In genomic region chr7:129055861-129056464, GRCh38 we compare ENCODE assay signal across 10 cellular contexts. TPM values are rescaled to one million over a fixed set of nuclear protein-coding genes. Genes with fewer than 3 reads are reported as not detected.
DNase-seq lines count a peak whose midpoint lies in the region; ATAC-seq, FAIRE-seq and TF ChIP-seq lines count a peak whose summit lies in the region.
"Had no signal": no experiment of that assay in that cellular context is flagged by ENCODE, and none has a peak within 500 bp of the region (broad histone marks: within the 10 kb centered on the region; RNA-seq: fewer than 3 reads in every experiment).

No MANE protein-coding gene starts in this region.

- H2AFZ ChIP-seq in OCI-LY1 (ENCODE audit: low read length) = no peak overlapping the region

- no peaks in the 10 kb centered on the region for H4K20me1 ChIP-seq in OCI-LY1 (ENCODE audit: insufficient read depth, low read length)

- H3K27me3 ChIP-seq in OCI-LY1 (ENCODE audit: insufficient read depth, low read length) = no peaks in the 10 kb centered on the region
- no peaks in the 10 kb centered on the region for H3K27me3 ChIP-seq in psoas muscle (ENCODE audit: insufficient read depth in 3 of 3, low read length in 2 of 3)
- no peaks in the 10 kb centered on the region for H3K27me3 ChIP-seq in Peyer's patch

- no peaks in the 10 kb centered on the region for H3F3A ChIP-seq in OCI-LY1 (ENCODE audit: insufficient read depth, low read length)

- TF ChIP-seq POLR2A in Peyer's patch (IDR thresholded peaks at IDR 0.05) = no peak

- no peaks in the 10 kb centered on the region for H3K9me3 ChIP-seq in OCI-LY1 (ENCODE audit: low read length)
- H3K9me3 ChIP-seq in psoas muscle = no peaks in the 10 kb centered on the region
- H3K9me3 ChIP-seq in Peyer's patch = no peaks in the 10 kb centered on the region

- no peak for DNase-seq in epithelial cell of esophagus (ENCODE audit: low read depth)
- DNase-seq in psoas muscle = no peak
- no peak for DNase-seq in Peyer's patch
- no peak for DNase-seq in RWPE1 (ENCODE audit: low spot score)
- DNase-seq in urothelium cell line (ENCODE audit: low spot score) = no peak
- DNase-seq in left cardiac atrium = no peak
- DNase-seq: NCI-H1417 treated with DMSO at 0.1 percent for 48 hours; stimulated activated CD4-positive, alpha-beta T cell treated with anti-CD3 and anti-CD28 coated beads, Interleukin-2, amount 100 ng/mL, for 24 hours had no signal

- no peak for FAIRE-seq in urothelium cell line (lab: Jason Lieb, UNC)

- H3K36me3 ChIP-seq in OCI-LY1 (ENCODE audit: insufficient read depth, low read length) = peaks cover 12% of the 10 kb centered on the region; the same call in 1 of the 2 replicates
- H3K36me3 ChIP-seq in psoas muscle (ENCODE audit: insufficient read depth in 1 of 2, low read depth in 1 of 2) = peaks cover 0 to 6% of the 10 kb centered on the region in 2 donors
- peaks cover 0 to 7% (median 0%) of the 10 kb centered on the region in 3 donors for H3K36me3 ChIP-seq in Peyer's patch

- WGBS in psoas muscle, 3 donors = 77 to 85% (median 81%) methylated on average over 22 of the region's 22 CpGs

- peaks cover 34% of the 10 kb centered on the region for H3K4me1 ChIP-seq in OCI-LY1 (ENCODE audit: insufficient read depth, low read length, severe bottlenecking)
- H3K4me1 ChIP-seq in psoas muscle = peaks cover 17% of the 10 kb centered on the region
- peaks cover 0 to 24% (median 3%) of the 10 kb centered on the region in 4 donors for H3K4me1 ChIP-seq in Peyer's patch

- no peaks in the 10 kb centered on the region for H3K9me2 ChIP-seq in OCI-LY1 (ENCODE audit: low read depth, low read length)

- CTCF ChIA-PET in RWPE1 (lab: Yijun Ruan, JAX) = interaction anchor here (0.6 kb wide), 1 partner anchor 167 kb away, joined by 4 read pairs; no protein-coding TSS in a partner anchor

- H3K27ac ChIP-seq in OCI-LY1 (ENCODE audit: low read depth, low read length, poor library complexity, severe bottlenecking) (no peak overlapping the region), psoas muscle (no peak overlapping the region), Peyer's patch (peak overlapping the region in 1 of 4 donors; percentile 93), RWPE1 (no peak overlapping the region)

- TF ChIP-seq CTCF in OCI-LY1 (IDR thresholded peaks at IDR 0.05; ENCODE audit: low read length) = no peak
- no peak for TF ChIP-seq CTCF in epithelial cell of esophagus (IDR thresholded peaks at IDR 0.05; ENCODE audit: insufficient read depth, low read depth, low read length, missing control alignments)
- no peak for TF ChIP-seq CTCF in psoas muscle (IDR thresholded peaks at IDR 0.05)
- no peak for TF ChIP-seq CTCF in Peyer's patch (IDR thresholded peaks at IDR 0.05)
- TF ChIP-seq CTCF in RWPE1 (conservative IDR thresholded peaks at IDR 0.05; ENCODE audit: low read depth) = no peak

- H3K4me3 ChIP-seq in OCI-LY1 (ENCODE audit: low read depth, low read length, poor library complexity, severe bottlenecking) (peak overlapping the region; percentile 77), epithelial cell of esophagus (ENCODE audit: low read length) (peak overlapping the region; percentile 96), psoas muscle (peak overlapping the region; percentile 99), Peyer's patch (peak overlapping the region in 2 of 4 donors; percentile 62 to 90)

- POLR2A ChIA-PET in RWPE1 (lab: Yijun Ruan, JAX; ENCODE audit: low non-redundant PET) = no interaction called here

- H3K4me2 ChIP-seq in OCI-LY1 (ENCODE audit: low read length) = peak overlapping the region; percentile 80

- intact Hi-C loops in psoas muscle (cut with DNase I) (no loop called here), left cardiac atrium (cut with DNase I) (no loop called here)

- ATAC-seq in GM21825 (IDR thresholded peaks at IDR 0.05; ENCODE audit: unreplicated experiment) (peak; percentile 44), psoas muscle (no peak), left cardiac atrium (no peak)

- H3K9ac ChIP-seq in OCI-LY1 (ENCODE audit: low read length) = peak overlapping the region; percentile 85; the same call in 1 of the 2 replicates

- H3K79me2 ChIP-seq in OCI-LY1 (ENCODE audit: insufficient read depth, low read length) = peaks cover 33% of the 10 kb centered on the region

RNA-seq across cellular contexts. Expression of gene TNPO3, which starts 1.1 kb away (rescaled TPM):
- 10 to 100 TPM; 36.0 to 40.6 (median 37.1) TPM for total RNA-seq in psoas muscle
- 10 to 100 TPM; 22.6 to 62.1 (median 32.9) TPM for polyA plus RNA-seq in psoas muscle
- total RNA-seq in Peyer's patch = 10 to 100 TPM; 25.2 to 55.3 (median 42.1) TPM
- total RNA-seq in left cardiac atrium = 10 to 100 TPM; 23.9 to 28.0 TPM
